Comparison of ENCODE assay signal across 20 cellular contexts in genomic region chr21:36250423-36251075, GRCh38.
DNase-seq lines count a peak whose midpoint lies in the region; ATAC-seq, FAIRE-seq and TF ChIP-seq lines count a peak whose summit lies in the region.
"Had no signal": no experiment of that assay in that cellular context is flagged by ENCODE, and none has a peak within 500 bp of the region (broad histone marks: within the 10 kb centered on the region; RNA-seq: fewer than 3 reads in every experiment).

No MANE protein-coding gene starts in this region.

- H2BK120ac ChIP-seq in H1 (replicated peaks; ENCODE audit: low read depth, low read length), result no peak overlapping the region

- no peak for TF ChIP-seq CTCF in H1 (IDR thresholded peaks at IDR 0.05; ENCODE audit: control extremely low read depth in 1 of 3, insufficient read depth in 1 of 3, low read depth in 1 of 3, low read length in 3 of 3)

- H4K91ac ChIP-seq in H1 (replicated peaks; ENCODE audit: insufficient read length, low read length), result peak overlapping the region; percentile 5

- H2AK5ac ChIP-seq in H1 (ENCODE audit: low read depth, low read length), result no peak overlapping the region

- no peak overlapping the region for H3K23ac ChIP-seq in H1 (ENCODE audit: insufficient read length)

- 0 out of 4 replicates have a peak overlapping the region, but pooled peaks of 1 of the 2 experiments have one; percentile 14 for H3K4me2 ChIP-seq in H1 (ENCODE audit: insufficient read depth in 1 of 2, low read depth in 2 of 2, low read length in 2 of 2)
- H3K4me2 ChIP-seq: BLaER1 had no signal

- no peaks in the 10 kb centered on the region for H3K27me3 Mint-ChIP-seq in activated CD4-positive, alpha-beta T cell treated with anti-CD3 and anti-CD28 coated beads, Interleukin-2, amount 10 ng/mL, durations not matched to agents 24 days and 14 days
- H3K27me3 Mint-ChIP-seq: activated CD8-positive, alpha-beta memory T cell treated with anti-CD3 and anti-CD28 coated beads, Interleukin-2, amount 10 ng/mL, durations not matched to agents 7 days and 5 days had no signal

- H3K36me3 ChIP-seq in H1 (ENCODE audit: control insufficient read depth in 2 of 4, insufficient read depth in 4 of 4, low read length in 3 of 4), result no peaks in the 10 kb centered on the region

- 78% methylated on average over 17 of the region's 17 CpGs; no CpG with 5 or more reads in 1 of the 2 experiments for WGBS in H1 (ENCODE audit: extremely low coverage in 1 of 2, insufficient coverage in 1 of 2, insufficient read length in 1 of 2, insufficient replicate concordance in 2 of 2, low coverage in 1 of 2, low lambda C conversion rate in 2 of 2, missing lambda C conversion rate in 1 of 2), 2 experiments

- no peak for TF ChIP-seq RAD21 in H1 (IDR thresholded peaks at IDR 0.05 in 1 of 2, conservative IDR thresholded peaks at IDR 0.05 in 1 of 2; ENCODE audit: low read depth in 2 of 2, low read length in 2 of 2)

- no peak overlapping the region; the same call in 1 of the 2 replicates for H3K27ac ChIP-seq in H1 (ENCODE audit: low read depth, low read length)
- H3K27ac ChIP-seq: BLaER1, SK-N-MC, upper lobe of right lung had no signal

- no peaks in the 10 kb centered on the region for H3K9me3 Mint-ChIP-seq in activated CD4-positive, alpha-beta T cell treated with anti-CD3 and anti-CD28 coated beads, Interleukin-2, amount 10 ng/mL, durations not matched to agents 24 days and 14 days
- no peaks in the 10 kb centered on the region for H3K9me3 Mint-ChIP-seq in stimulated activated effector memory CD8-positive, alpha-beta T cell treated with anti-CD3 and anti-CD28 coated beads, Interleukin-12 subunit alpha, Interleukin-12 subunit beta, amount 100 ng/mL, for 72 hours
- H3K9me3 Mint-ChIP-seq: activated T-helper 1 cell treated with anti-CD3 and anti-CD28 coated beads, Interleukin-12 subunit alpha, Interleukin-12 subunit beta, Interleukin-2, Interleukin-4 antibody, amounts not matched to agents 30 ng/mL and 10 ng/mL and 1 ng/mL, durations not matched to agents 14 hours and 24 hours and 36 hours had no signal

- no peaks in the 10 kb centered on the region for H3K79me1 ChIP-seq in H1 (ENCODE audit: low read depth, low read length)

- H2BK15ac ChIP-seq in H1 (ENCODE audit: low read length), result peak overlapping the region; percentile 46; the same call in 1 of the 2 replicates

- no peak overlapping the region for H2BK12ac ChIP-seq in H1 (ENCODE audit: low read depth, low read length)

- peak overlapping the region; percentile 17; the same call in 1 of the 2 replicates for H3K18ac ChIP-seq in H1 (ENCODE audit: extremely low read depth, low read length)

- no peaks in the 10 kb centered on the region for H3K27me3 ChIP-seq in H1 (replicated peaks in 1 of 4; ENCODE audit: control insufficient read depth in 3 of 4, extremely low read depth in 1 of 4, insufficient read depth in 3 of 4, low read length in 3 of 4)
- H3K27me3 ChIP-seq: BLaER1, dorsolateral prefrontal cortex, upper lobe of right lung had no signal

- H3K9ac ChIP-seq in H1 (replicated peaks in 1 of 4; ENCODE audit: extremely low read depth in 1 of 4, low read depth in 3 of 4, low read length in 3 of 4), result no peak overlapping the region; a peak in 1 of 7 replicates
- H3K9ac ChIP-seq: BLaER1 had no signal

- TF ChIP-seq POLR2A in H1 (IDR thresholded peaks at IDR 0.05; ENCODE audit: control extremely low read depth in 1 of 2, low read depth in 2 of 2, low read length in 2 of 2), result no peak

- H4K8ac ChIP-seq in H1 (ENCODE audit: extremely low read depth, insufficient read depth, low read length), result no peak overlapping the region

- no peak overlapping the region for H2AFZ ChIP-seq in H1 (ENCODE audit: low read length)

- DNase-seq in activated CD4-positive, alpha-beta T cell treated with anti-CD3 and anti-CD28 coated beads, Interleukin-2, amount 10 ng/mL, durations not matched to agents 24 days and 14 days, result no peak
- DNase-seq in activated CD4-positive, alpha-beta T cell treated with anti-CD3 and anti-CD28 coated beads, Interleukin-2, amount 50 U/mL, for 4 hours, result no peak
- DNase-seq in NCI-H524 treated with DMSO at 0.1 percent for 48 hours (lab: John Stamatoyannopoulos, UW), result peak; percentile 59
- DNase-seq in H1 (ENCODE audit: low read depth in 1 of 2, low spot score in 2 of 2), result no peak
- no peak for DNase-seq in stimulated activated effector memory CD8-positive, alpha-beta T cell treated with anti-CD3 and anti-CD28 coated beads, Interleukin-12 subunit alpha, Interleukin-12 subunit beta, amount 100 ng/mL, for 72 hours (ENCODE audit: low spot score in 2 of 2)
- DNase-seq: activated CD4-positive, CD25-positive, alpha-beta regulatory T cell; activated CD8-positive, alpha-beta memory T cell treated with anti-CD3 and anti-CD28 coated beads, Interleukin-2, amount 10 ng/mL, durations not matched to agents 7 days and 5 days; amniotic stem cell; NCI-H1048; NCI-H2081; NCI-H446 treated with DMSO at 0.1 percent for 48 hours; RPMI8226; upper lobe of right lung had no signal

- intact Hi-C loops in activated CD4-positive, alpha-beta T cell treated with anti-CD3 and anti-CD28 coated beads, Interleukin-2, amount 10 ng/mL, durations not matched to agents 24 days and 14 days (cut with micrococcal nuclease), result no loop called here

- no peak overlapping the region for H3K4me3 Mint-ChIP-seq in activated CD4-positive, alpha-beta T cell treated with anti-CD3 and anti-CD28 coated beads, Interleukin-2, amount 10 ng/mL, durations not matched to agents 24 days and 14 days
- H3K4me3 Mint-ChIP-seq in stimulated activated effector memory CD8-positive, alpha-beta T cell treated with anti-CD3 and anti-CD28 coated beads, Interleukin-12 subunit alpha, Interleukin-12 subunit beta, amount 100 ng/mL, for 72 hours, result no peak overlapping the region
- H3K4me3 Mint-ChIP-seq: activated CD8-positive, alpha-beta memory T cell treated with anti-CD3 and anti-CD28 coated beads, Interleukin-2, amount 10 ng/mL, durations not matched to agents 7 days and 5 days; activated T-helper 1 cell treated with anti-CD3 and anti-CD28 coated beads, Interleukin-12 subunit alpha, Interleukin-12 subunit beta, Interleukin-2, Interleukin-4 antibody, amounts not matched to agents 30 ng/mL and 10 ng/mL and 1 ng/mL, durations not matched to agents 14 hours and 24 hours and 36 hours had no signal

- peaks cover 7 to 17% (median 13%) of the 10 kb centered on the region in 4 experiments for H3K4me1 ChIP-seq in H1 (replicated peaks in 1 of 4; ENCODE audit: control insufficient read depth in 3 of 4, insufficient read depth in 4 of 4, low read length in 3 of 4)
- H3K4me1 ChIP-seq: upper lobe of right lung had no signal

- peak overlapping the region; percentile 53 for H3K27ac Mint-ChIP-seq in activated CD4-positive, alpha-beta T cell treated with anti-CD3 and anti-CD28 coated beads, Interleukin-2, amount 10 ng/mL, durations not matched to agents 24 days and 14 days
- H3K27ac Mint-ChIP-seq in stimulated activated effector memory CD8-positive, alpha-beta T cell treated with anti-CD3 and anti-CD28 coated beads, Interleukin-12 subunit alpha, Interleukin-12 subunit beta, amount 100 ng/mL, for 72 hours, result peak overlapping the region; percentile 51
- H3K27ac Mint-ChIP-seq: activated CD8-positive, alpha-beta memory T cell treated with anti-CD3 and anti-CD28 coated beads, Interleukin-2, amount 10 ng/mL, durations not matched to agents 7 days and 5 days; activated T-helper 1 cell treated with anti-CD3 and anti-CD28 coated beads, Interleukin-12 subunit alpha, Interleukin-12 subunit beta, Interleukin-2, Interleukin-4 antibody, amounts not matched to agents 30 ng/mL and 10 ng/mL and 1 ng/mL, durations not matched to agents 14 hours and 24 hours and 36 hours had no signal

- peaks cover 42% of the 10 kb centered on the region for H3K36me3 Mint-ChIP-seq in activated CD4-positive, alpha-beta T cell treated with anti-CD3 and anti-CD28 coated beads, Interleukin-2, amount 10 ng/mL, durations not matched to agents 24 days and 14 days (ENCODE audit: low read depth)
- peaks cover 75% of the 10 kb centered on the region for H3K36me3 Mint-ChIP-seq in stimulated activated effector memory CD8-positive, alpha-beta T cell treated with anti-CD3 and anti-CD28 coated beads, Interleukin-12 subunit alpha, Interleukin-12 subunit beta, amount 100 ng/mL, for 72 hours

- no peak overlapping the region for H3K14ac ChIP-seq in H1 (ENCODE audit: insufficient read length)

- H2BK20ac ChIP-seq in H1 (ENCODE audit: low read length), result no peak overlapping the region

- H3K9me3 ChIP-seq in H1 (ENCODE audit: insufficient read depth in 2 of 2, low read depth in 1 of 2, low read length in 1 of 2), result no peaks in the 10 kb centered on the region
- H3K9me3 ChIP-seq: BLaER1, upper lobe of right lung had no signal

- POLR2A ChIA-PET in H1 (lab: Charles Lee; ENCODE audit: partially characterized antibody), result interaction anchor here (1.0 to 1.3 kb wide), 2 partner anchors 8 to 69 kb away, joined by 3 read pairs; partner anchors contain the start of gene MORC3

- no peak for TF ChIP-seq EP300 in H1 (IDR thresholded peaks at IDR 0.05; ENCODE audit: borderline replicate concordance in 1 of 2, low read depth in 2 of 2, low read length in 2 of 2)

- no peak for ATAC-seq in stimulated activated effector memory CD8-positive, alpha-beta T cell treated with anti-CD3 and anti-CD28 coated beads, Interleukin-12 subunit alpha, Interleukin-12 subunit beta, amount 100 ng/mL, for 72 hours
- ATAC-seq in HG03159 (IDR thresholded peaks at IDR 0.05; ENCODE audit: unreplicated experiment) (no peak), GM18520 (IDR thresholded peaks at IDR 0.05; ENCODE audit: unreplicated experiment) (no peak), HG02970 (IDR thresholded peaks at IDR 0.05; ENCODE audit: low FRiP score, unreplicated experiment) (no peak)
- ATAC-seq: activated CD8-positive, alpha-beta memory T cell treated with anti-CD3 and anti-CD28 coated beads, Interleukin-2, amount 10 ng/mL, durations not matched to agents 7 days and 5 days; upper lobe of right lung had no signal

- no peaks in the 10 kb centered on the region for H3K23me2 ChIP-seq in H1 (ENCODE audit: low read depth, low read length)

- peak overlapping the region; percentile 84; the same call in 1 of the 2 replicates for H2BK5ac ChIP-seq in H1 (ENCODE audit: low read depth, low read length)

- no peak overlapping the region for H3K56ac ChIP-seq in H1 (replicated peaks; ENCODE audit: insufficient read length, low read depth, low read length)

- no peaks in the 10 kb centered on the region for H4K20me1 ChIP-seq in H1 (replicated peaks in 1 of 2; ENCODE audit: control insufficient read depth in 1 of 2, insufficient read depth in 2 of 2, low read length in 2 of 2)
- H4K20me1 ChIP-seq: BLaER1 had no signal

- H3K79me2 ChIP-seq in H1 (ENCODE audit: control insufficient read depth in 1 of 2, insufficient read depth in 2 of 2, low read length in 2 of 2), result no peaks in the 10 kb centered on the region

- H4K5ac ChIP-seq in H1 (ENCODE audit: insufficient read length, low read depth, low read length), result no peak overlapping the region

- CTCF ChIA-PET in H1 (lab: Charles Lee; ENCODE audit: partially characterized antibody), result interaction anchor here (1.2 to 6.0 kb wide), 3 partner anchors 11 to 40 kb away, joined by 3 to 54 read pairs (median 5); no protein-coding TSS in a partner anchor

- no peak for FAIRE-seq in H1 (lab: Jason Lieb, UNC)

- no peak overlapping the region for H3K4ac ChIP-seq in H1 (replicated peaks; ENCODE audit: insufficient read length, low read depth, low read length)

- H3K4me3 ChIP-seq in H1 (ENCODE audit: extremely low read depth in 1 of 4, insufficient read depth in 2 of 4, low read depth in 3 of 4, low read length in 4 of 4), result no peak overlapping the region
- H3K4me3 ChIP-seq: BLaER1, dorsolateral prefrontal cortex, SK-N-MC, upper lobe of right lung had no signal

- H3K4me1 Mint-ChIP-seq in activated CD4-positive, alpha-beta T cell treated with anti-CD3 and anti-CD28 coated beads, Interleukin-2, amount 10 ng/mL, durations not matched to agents 24 days and 14 days, result peaks cover 19% of the 10 kb centered on the region
- H3K4me1 Mint-ChIP-seq in stimulated activated effector memory CD8-positive, alpha-beta T cell treated with anti-CD3 and anti-CD28 coated beads, Interleukin-12 subunit alpha, Interleukin-12 subunit beta, amount 100 ng/mL, for 72 hours, result peaks cover 6% of the 10 kb centered on the region
